ENCODE assay signal across 1 cellular context in genomic region chr16:18759598-18760520, GRCh38.
TF ChIP-seq lines count a peak whose summit lies in the region.

No MANE protein-coding gene starts in this region.

TF ChIP-seq in HepG2, 621 proteins besides CTCF, POLR2A, EP300 and RAD21:
- TF ChIP-seq STAG1 (CRISPR knock-in tag; IDR thresholded peaks at IDR 0.05) (peak; percentile 89), ZNF547 (CRISPR knock-in tag; IDR thresholded peaks at IDR 0.05) (0 out of 2 replicates have a peak, but pooled peaks have one; percentile 27), SMC3 (IDR thresholded peaks at IDR 0.05; ENCODE audit: low read length) (peak; percentile 45), HNRNPK (IDR thresholded peaks at IDR 0.05; ENCODE audit: low read depth, low read length, poor library complexity, severe bottlenecking) (peak; percentile 63), ZSCAN25 (CRISPR knock-in tag; IDR thresholded peaks at IDR 0.05) (peak; percentile 87), YEATS2 (CRISPR knock-in tag; IDR thresholded peaks at IDR 0.05; ENCODE audit: borderline replicate concordance) (0 out of 2 replicates have a peak, but pooled peaks have one; percentile 21), PCBP1 (IDR thresholded peaks at IDR 0.05; ENCODE audit: borderline replicate concordance, low read depth, low read length) (0 out of 2 replicates have a peak, but pooled peaks have one; percentile 37)
TF ChIP-seq in HepG2: peak in this region for 7; not testable (repeated sequence) for 614.
